8 cellular contexts compared by ENCODE assay signal in the genomic region with DNA sequence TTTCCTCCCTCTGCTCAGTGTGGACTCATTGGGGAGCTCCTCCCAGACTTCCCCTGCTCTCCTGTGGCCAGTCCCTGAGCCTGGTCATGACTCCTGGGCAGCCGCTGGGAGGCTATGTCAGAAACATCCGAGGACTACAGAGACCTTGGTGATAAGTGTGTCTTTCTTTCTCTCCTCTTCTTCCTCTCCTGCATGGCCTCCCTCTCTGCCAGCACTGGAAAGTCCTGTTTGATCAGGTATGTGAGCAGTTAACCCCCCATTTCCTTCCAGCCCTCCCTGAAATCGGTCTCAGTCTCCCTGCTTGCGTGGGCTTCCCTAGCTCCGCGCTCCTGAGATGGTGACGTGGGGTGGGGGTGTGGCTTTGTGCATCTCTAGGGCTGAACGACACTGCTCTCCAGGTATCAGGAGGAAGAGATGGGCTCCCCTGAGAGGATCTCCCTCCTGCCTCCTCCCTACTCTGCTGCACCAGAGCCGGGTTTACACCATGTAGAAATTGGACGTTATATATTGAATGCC. TPM values are rescaled to one million over a fixed set of nuclear protein-coding genes. Genes with fewer than 3 reads are reported as not detected.
DNase-seq lines count a peak whose midpoint lies in the region; ATAC-seq and TF ChIP-seq lines count a peak whose summit lies in the region.
"Had no signal": no experiment of that assay in that cellular context is flagged by ENCODE, and none has a peak within 500 bp of the region (broad histone marks: within the 10 kb centered on the region; RNA-seq: fewer than 3 reads in every experiment).

No MANE protein-coding gene starts in this region.

- no CpG with 5 or more reads among the region's 10 CpGs for WGBS in H9 (ENCODE audit: extremely low coverage, insufficient read length, low lambda C conversion rate)
- WGBS in endodermal cell (ENCODE audit: insufficient coverage in 1 of 2, insufficient read length in 1 of 2), 2 experiments: 36% methylated on average over 10 of the region's 10 CpGs; no CpG with 5 or more reads in 1 of the 2 experiments

- no peak overlapping the region for H3K4ac ChIP-seq in H9 (ENCODE audit: low read depth, low read length)

- H3K4me1 ChIP-seq in H9 (ENCODE audit: insufficient read depth, low read length) (peaks cover 10% of the 10 kb centered on the region; the same call in 1 of the 2 replicates), endodermal cell (ENCODE audit: control insufficient read depth, insufficient read depth, low read length) (peaks cover 6% of the 10 kb centered on the region)

- H3K27ac Mint-ChIP-seq in H9 (no peak overlapping the region; a peak in 1 of 7 replicates), endodermal cell (no peak overlapping the region)

- H4K91ac ChIP-seq in H9 (ENCODE audit: insufficient read length, low read depth, low read length): no peak overlapping the region

- H3K36me3 Mint-ChIP-seq in H9 (ENCODE audit: insufficient read depth in 1 of 3, low read depth in 3 of 3): peaks cover 0 to 9% (median 1%) of the 10 kb centered on the region in 3 experiments; a peak in 5 of 7 replicates
- no peaks in the 10 kb centered on the region for H3K36me3 Mint-ChIP-seq in endodermal cell (ENCODE audit: low read depth)

- TF ChIP-seq CTCF in H9 (conservative IDR thresholded peaks at IDR 0.05) (no peak), WERI-Rb-1 (IDR thresholded peaks at IDR 0.05; ENCODE audit: low read depth, low read length) (no peak), endodermal cell (conservative IDR thresholded peaks at IDR 0.05) (no peak)

- H4K8ac ChIP-seq in H9 (replicated peaks; ENCODE audit: insufficient read length, low read depth, low read length): no peak overlapping the region

- H3K9ac ChIP-seq in H9 (ENCODE audit: extremely low read depth, insufficient read length, low read length) (no peak overlapping the region), endodermal cell (ENCODE audit: extremely low read depth, low read length, poor library complexity, severe bottlenecking) (no peak overlapping the region)

- H3K14ac ChIP-seq in H9 (ENCODE audit: insufficient read depth, low read length): peak overlapping the region; percentile 6; the same call in 1 of the 2 replicates

- no peak overlapping the region for H3K23ac ChIP-seq in H9 (ENCODE audit: insufficient read length, low read depth, low read length)

- H3K27ac ChIP-seq in H9 (ENCODE audit: insufficient read length, low read depth, low read length) (no peak overlapping the region), WERI-Rb-1 (no peak overlapping the region), endodermal cell (ENCODE audit: low read depth, low read length) (no peak overlapping the region)

- DNase-seq in H9 (peak; percentile 65), WERI-Rb-1 (peak; percentile 35), endodermal cell (peak; percentile 80), posterior cingulate gyrus (peak in 7 of 10 donors; percentile 56 to 95 (median 75)), NCI-H2171 treated with DMSO at 0.1 percent for 48 hours (lab: John Stamatoyannopoulos, UW) (no peak)

- intact Hi-C loops in posterior cingulate gyrus (cut with DNase I): no loop called here

- H3K4me3 Mint-ChIP-seq in H9 (peak overlapping the region; percentile 58 to 85), endodermal cell (peak overlapping the region; percentile 57)

- H3K18ac ChIP-seq in H9 (ENCODE audit: insufficient read length, low read depth, low read length): no peak overlapping the region

- H3K23me2 ChIP-seq in H9 (ENCODE audit: insufficient read length, low read depth, low read length, poor library complexity, severe bottlenecking): peaks cover 14% of the 10 kb centered on the region

- H3K4me1 Mint-ChIP-seq in H9 (peaks cover 48 to 57% of the 10 kb centered on the region in 2 experiments), endodermal cell (peaks cover 27% of the 10 kb centered on the region)

- H3K79me1 ChIP-seq in H9 (ENCODE audit: insufficient read depth, low read depth, low read length, poor library complexity, severe bottlenecking): no peaks in the 10 kb centered on the region

- no peak overlapping the region for H2BK15ac ChIP-seq in H9 (ENCODE audit: low read depth, low read length)

- H3K9me3 Mint-ChIP-seq in H9: no peaks in the 10 kb centered on the region
- no peaks in the 10 kb centered on the region for H3K9me3 Mint-ChIP-seq in endodermal cell

- H3K4me3 ChIP-seq in WERI-Rb-1 (ENCODE audit: low read depth, low read length) (peak overlapping the region; percentile 13), endodermal cell (ENCODE audit: low read length) (no peak overlapping the region)

- H3K9me3 ChIP-seq in H9 (ENCODE audit: control insufficient read depth, low read depth, low read length) (no peaks in the 10 kb centered on the region), WERI-Rb-1 (ENCODE audit: severe bottlenecking) (no peaks in the 10 kb centered on the region), endodermal cell (ENCODE audit: control insufficient read depth, low read length) (no peaks in the 10 kb centered on the region)

- H3K27me3 ChIP-seq in H9 (ENCODE audit: insufficient read depth, low read length): peaks cover 6% of the 10 kb centered on the region; the same call in 1 of the 2 replicates
- H3K27me3 ChIP-seq in WERI-Rb-1 (ENCODE audit: insufficient read depth, low read depth, severe bottlenecking): no peaks in the 10 kb centered on the region
- peaks cover 73% of the 10 kb centered on the region for H3K27me3 ChIP-seq in endodermal cell (ENCODE audit: control insufficient read depth, insufficient read depth, low read length, poor library complexity, severe bottlenecking)

- H4K5ac ChIP-seq in H9 (ENCODE audit: insufficient read length, low read depth, low read length): no peak overlapping the region

- peak overlapping the region; percentile 73 for H3K4me2 ChIP-seq in H9 (ENCODE audit: insufficient read depth, insufficient read length, low read length)

- H3K27me3 Mint-ChIP-seq in H9 (ENCODE audit: low read depth) (peaks cover 72% of the 10 kb centered on the region), endodermal cell (ENCODE audit: insufficient read depth) (peaks cover 75% of the 10 kb centered on the region)

- H2BK5ac ChIP-seq in H9 (ENCODE audit: insufficient read length, low read length): no peak overlapping the region

- no peak overlapping the region for H2BK20ac ChIP-seq in H9 (ENCODE audit: low read depth, low read length, poor library complexity, severe bottlenecking)

- H4K20me1 ChIP-seq in H9 (ENCODE audit: control insufficient read depth, insufficient read depth, insufficient read length): no peaks in the 10 kb centered on the region

- H2BK12ac ChIP-seq in H9 (ENCODE audit: insufficient read length, low read depth, low read length): no peak overlapping the region

- no peak overlapping the region for H2BK120ac ChIP-seq in H9 (ENCODE audit: low read depth, low read length, poor library complexity, severe bottlenecking)

- H3K56ac ChIP-seq in H9 (ENCODE audit: insufficient read length, low read depth, low read length): no peak overlapping the region

- no peaks in the 10 kb centered on the region for H3K79me2 ChIP-seq in H9 (ENCODE audit: insufficient read depth, low read length)

- ATAC-seq in HG03571 (IDR thresholded peaks at IDR 0.05; ENCODE audit: unreplicated experiment) (no peak), GM21528 (IDR thresholded peaks at IDR 0.05; ENCODE audit: low FRiP score, unreplicated experiment) (no peak)

- H2AK5ac ChIP-seq in H9 (ENCODE audit: insufficient read length, low read length): no peak overlapping the region

- no peak overlapping the region for H3T11ph ChIP-seq in H9 (ENCODE audit: low read length)

- H2AFZ ChIP-seq in H9 (ENCODE audit: low read length): no peak overlapping the region

- H3K36me3 ChIP-seq in WERI-Rb-1 (peaks cover 38% of the 10 kb centered on the region), endodermal cell (ENCODE audit: control insufficient read depth, insufficient read depth, low read length) (no peaks in the 10 kb centered on the region)

RNA-seq across cellular contexts. Expression of gene RHBDL3, which starts 2.1 kb away (rescaled TPM):
- total RNA-seq in H9 (2021) (8.7 and 12.5 TPM in 2 replicates), endodermal cell (1 to 10 TPM in 1 of 2 donors, under 1 TPM in 1; 0.35 to 1.4 TPM)
- 17.1 TPM for polyA plus RNA-seq in endodermal cell (2013, experiment 1 of 2)
- 11.5 TPM for polyA plus RNA-seq in endodermal cell (2013, experiment 2 of 2)
- total RNA-seq: epithelial cell of proximal tubule had no signal
